Comparison of ENCODE assay signal across 9 cellular contexts in the genomic region with DNA sequence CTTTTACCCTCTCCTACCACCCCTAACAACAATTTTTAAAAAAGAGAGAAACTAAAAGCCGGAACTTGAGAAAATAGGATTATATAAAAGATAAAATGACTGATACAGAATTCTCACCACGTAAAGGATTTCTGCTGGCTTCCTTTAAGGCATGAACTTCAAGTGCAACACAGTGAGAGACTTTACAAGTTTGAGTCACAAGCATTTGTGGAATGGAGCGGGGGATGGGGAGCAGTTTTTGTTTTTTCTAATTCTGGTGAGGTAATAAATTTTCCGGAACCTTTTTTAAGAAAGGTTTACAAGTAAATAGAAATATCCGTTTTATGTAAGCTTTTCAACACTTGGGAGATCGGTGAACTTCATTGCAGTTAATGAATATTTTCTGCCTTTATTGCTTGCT. TPM values are rescaled to one million over a fixed set of nuclear protein-coding genes. Genes with fewer than 3 reads are reported as not detected.
DNase-seq lines count a peak whose midpoint lies in the region; ATAC-seq lines count a peak whose summit lies in the region.
"Had no signal": no experiment of that assay in that cellular context is flagged by ENCODE, and none has a peak within 500 bp of the region (broad histone marks: within the 10 kb centered on the region; RNA-seq: fewer than 3 reads in every experiment).

No MANE protein-coding gene starts in this region.

- H3K9me3 Mint-ChIP-seq in activated T-cell treated with anti-CD3 and anti-CD28 coated beads, Interleukin-2, amount 50 U/mL, for 72 hours, result no peaks in the 10 kb centered on the region
- peaks cover 0 to 2% (median 0%) of the 10 kb centered on the region in 3 donors for H3K9me3 Mint-ChIP-seq in T-cell
- peaks cover 8% of the 10 kb centered on the region for H3K9me3 Mint-ChIP-seq in stimulated activated effector memory CD8-positive, alpha-beta T cell treated with anti-CD3 and anti-CD28 coated beads, Interleukin-12 subunit alpha, Interleukin-12 subunit beta, amount 100 ng/mL, for 72 hours

- H3K27me3 ChIP-seq in iPS-18a (ENCODE audit: control insufficient read depth, insufficient read depth, low read length), result peaks cover 51% of the 10 kb centered on the region

- no peak for DNase-seq in activated T-cell treated with anti-CD3 and anti-CD28 coated beads, Interleukin-2, amount 50 U/mL, for 72 hours
- DNase-seq in activated T-cell treated with anti-CD3 and anti-CD28 coated beads, Interleukin-2, amount 50 U/mL, for 1 hour, result no peak
- DNase-seq in T-cell (no peak), T-helper 1 cell (no peak), NCI-H2081 (lab: John Stamatoyannopoulos, UW) (no peak), COLO668 (lab: John Stamatoyannopoulos, UW; ENCODE audit: unreplicated experiment) (no peak)
- DNase-seq in stimulated activated effector memory CD8-positive, alpha-beta T cell treated with anti-CD3 and anti-CD28 coated beads, Interleukin-12 subunit alpha, Interleukin-12 subunit beta, amount 100 ng/mL, for 72 hours (ENCODE audit: low spot score in 2 of 2), result no peak
- DNase-seq: small intestine had no signal

- H3K36me3 ChIP-seq in iPS-18a (ENCODE audit: control insufficient read depth, low read depth, low read length), result no peaks in the 10 kb centered on the region

- H3K4me1 ChIP-seq in iPS-18a (ENCODE audit: control insufficient read depth, low read depth, low read length), result peaks cover 35% of the 10 kb centered on the region

- H3K36me3 Mint-ChIP-seq in activated T-cell treated with anti-CD3 and anti-CD28 coated beads, Interleukin-2, amount 50 U/mL, for 72 hours (ENCODE audit: insufficient read depth in 2 of 2), result peaks cover 6 to 8% of the 10 kb centered on the region in 2 donors
- peaks cover 3% of the 10 kb centered on the region for H3K36me3 Mint-ChIP-seq in T-cell
- H3K36me3 Mint-ChIP-seq in stimulated activated effector memory CD8-positive, alpha-beta T cell treated with anti-CD3 and anti-CD28 coated beads, Interleukin-12 subunit alpha, Interleukin-12 subunit beta, amount 100 ng/mL, for 72 hours, result no peaks in the 10 kb centered on the region

- H3K4me1 Mint-ChIP-seq in activated T-cell treated with anti-CD3 and anti-CD28 coated beads, Interleukin-2, amount 50 U/mL, for 72 hours (ENCODE audit: low read depth), result peaks cover 18% of the 10 kb centered on the region
- H3K4me1 Mint-ChIP-seq in T-cell, result peaks cover 12 to 18% (median 13%) of the 10 kb centered on the region in 3 donors
- H3K4me1 Mint-ChIP-seq in stimulated activated effector memory CD8-positive, alpha-beta T cell treated with anti-CD3 and anti-CD28 coated beads, Interleukin-12 subunit alpha, Interleukin-12 subunit beta, amount 100 ng/mL, for 72 hours, result peaks cover 11% of the 10 kb centered on the region

- H3K9me3 ChIP-seq in iPS-18a (ENCODE audit: control insufficient read depth, low read depth, low read length), result no peaks in the 10 kb centered on the region

- H3K27me3 Mint-ChIP-seq in activated T-cell treated with anti-CD3 and anti-CD28 coated beads, Interleukin-2, amount 50 U/mL, for 72 hours (ENCODE audit: low read depth), result peaks cover 51% of the 10 kb centered on the region
- H3K27me3 Mint-ChIP-seq in T-cell, result peaks cover 35% of the 10 kb centered on the region in 2 donors

- H3K4me3 Mint-ChIP-seq in activated T-cell treated with anti-CD3 and anti-CD28 coated beads, Interleukin-2, amount 50 U/mL, for 72 hours, result peak overlapping the region; percentile 68 to 75
- H3K4me3 Mint-ChIP-seq in T-cell, result peak overlapping the region in 2 of 3 donors; percentile 66 to 75
- peak overlapping the region; percentile 42 for H3K4me3 Mint-ChIP-seq in stimulated activated effector memory CD8-positive, alpha-beta T cell treated with anti-CD3 and anti-CD28 coated beads, Interleukin-12 subunit alpha, Interleukin-12 subunit beta, amount 100 ng/mL, for 72 hours

- CTCF ChIA-PET in T-cell (lab: Charles Lee), result no interaction called here

- H3K27ac Mint-ChIP-seq in activated T-cell treated with anti-CD3 and anti-CD28 coated beads, Interleukin-2, amount 50 U/mL, for 72 hours, result no peak overlapping the region
- no peak overlapping the region for H3K27ac Mint-ChIP-seq in T-cell
- H3K27ac Mint-ChIP-seq in stimulated activated effector memory CD8-positive, alpha-beta T cell treated with anti-CD3 and anti-CD28 coated beads, Interleukin-12 subunit alpha, Interleukin-12 subunit beta, amount 100 ng/mL, for 72 hours, result no peak overlapping the region

- ATAC-seq in activated T-cell treated with anti-CD3 and anti-CD28 coated beads, Interleukin-2, amount 50 U/mL, for 72 hours (replicated peaks in 1 of 2), result no peak
- ATAC-seq in T-cell (replicated peaks in 1 of 4), result no peak
- no peak for ATAC-seq in stimulated activated effector memory CD8-positive, alpha-beta T cell treated with anti-CD3 and anti-CD28 coated beads, Interleukin-12 subunit alpha, Interleukin-12 subunit beta, amount 100 ng/mL, for 72 hours

- H3K4me3 ChIP-seq in iPS-18a (ENCODE audit: low read length), result peak overlapping the region; percentile 75

- POLR2A ChIA-PET in T-cell (lab: Charles Lee), result no interaction called here

- peak overlapping the region; percentile 48 for H3K9ac ChIP-seq in iPS-18a (ENCODE audit: low read length)

- H3K27ac ChIP-seq in iPS-18a (ENCODE audit: low read length), result no peak overlapping the region

RNA-seq across cellular contexts. Expression of a gene that starts 1.8 kb away (rescaled TPM):
- under 1 TPM in 1 of 2 donors, not detected in 1; 0.07 TPM for total RNA-seq in activated T-cell treated with anti-CD3 and anti-CD28 coated beads, Interleukin-2, amount 50 U/mL, for 72 hours
- total RNA-seq in T-cell, result under 1 TPM in 4 of 5 donors, not detected in 1; 0.16 to 0.76 (median 0.33) TPM
